18 cellular contexts compared by ENCODE assay signal in the genomic region with DNA sequence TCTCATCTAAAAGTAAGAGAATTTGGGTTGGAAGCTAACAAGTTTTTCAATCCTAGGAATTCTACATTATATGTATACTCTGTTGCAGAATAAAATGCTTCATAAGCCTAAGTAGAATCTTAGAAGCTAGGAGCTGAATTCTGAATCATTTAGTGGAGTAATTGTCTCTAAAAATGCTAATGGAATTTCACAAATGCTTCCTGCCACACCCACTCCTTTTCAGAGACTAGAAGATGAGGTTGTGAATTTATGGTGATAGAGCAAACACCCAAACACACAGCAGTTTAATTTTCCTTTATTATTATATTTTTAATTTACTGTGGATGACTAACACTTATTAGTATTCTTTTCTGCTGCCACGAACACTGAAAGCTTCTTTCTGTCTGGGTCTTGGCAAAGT.
"Had no signal": no experiment of that assay in that cellular context is flagged by ENCODE, and none has a peak within 500 bp of the region (broad histone marks: within the 10 kb centered on the region; RNA-seq: fewer than 3 reads in every experiment).

No MANE protein-coding gene starts in this region.

- DNase-seq: activated T-cell treated with anti-CD3 and anti-CD28 coated beads, Interleukin-2, amount 50 U/mL, for 24 hours; amniotic stem cell; body of pancreas; effector CD8-positive, alpha-beta T cell; gastrocnemius medialis; heart left ventricle; islet precursor cell; left cardiac atrium; lower lobe of right lung; naive thymus-derived CD4-positive, alpha-beta T cell; occipital lobe; retina; sigmoid colon; stimulated activated CD4-positive, alpha-beta T cell treated with anti-CD3 and anti-CD28 coated beads, Interleukin-2, amount 100 ng/mL, for 48 hours; stimulated activated naive CD4-positive, alpha-beta T cell; T-cell; testis; uterus had no signal

- H3K36me3 ChIP-seq: gastrocnemius medialis, heart left ventricle, lower lobe of right lung, sigmoid colon, uterus had no signal

- H3K4me3 ChIP-seq: body of pancreas, gastrocnemius medialis, heart left ventricle, lower lobe of right lung, sigmoid colon, testis, uterus had no signal

- H3K9me3 ChIP-seq: body of pancreas, gastrocnemius medialis, heart left ventricle, lower lobe of right lung, sigmoid colon, testis, uterus had no signal

- H3K4me1 ChIP-seq: body of pancreas, gastrocnemius medialis, heart left ventricle, lower lobe of right lung, sigmoid colon, testis, uterus had no signal

- H3K27me3 ChIP-seq: body of pancreas, gastrocnemius medialis, heart left ventricle, sigmoid colon, testis, uterus had no signal

- H3K27ac ChIP-seq: body of pancreas, gastrocnemius medialis, heart left ventricle, lower lobe of right lung, sigmoid colon, testis, uterus had no signal
